8 cellular contexts compared by ENCODE assay signal in the genomic region with DNA sequence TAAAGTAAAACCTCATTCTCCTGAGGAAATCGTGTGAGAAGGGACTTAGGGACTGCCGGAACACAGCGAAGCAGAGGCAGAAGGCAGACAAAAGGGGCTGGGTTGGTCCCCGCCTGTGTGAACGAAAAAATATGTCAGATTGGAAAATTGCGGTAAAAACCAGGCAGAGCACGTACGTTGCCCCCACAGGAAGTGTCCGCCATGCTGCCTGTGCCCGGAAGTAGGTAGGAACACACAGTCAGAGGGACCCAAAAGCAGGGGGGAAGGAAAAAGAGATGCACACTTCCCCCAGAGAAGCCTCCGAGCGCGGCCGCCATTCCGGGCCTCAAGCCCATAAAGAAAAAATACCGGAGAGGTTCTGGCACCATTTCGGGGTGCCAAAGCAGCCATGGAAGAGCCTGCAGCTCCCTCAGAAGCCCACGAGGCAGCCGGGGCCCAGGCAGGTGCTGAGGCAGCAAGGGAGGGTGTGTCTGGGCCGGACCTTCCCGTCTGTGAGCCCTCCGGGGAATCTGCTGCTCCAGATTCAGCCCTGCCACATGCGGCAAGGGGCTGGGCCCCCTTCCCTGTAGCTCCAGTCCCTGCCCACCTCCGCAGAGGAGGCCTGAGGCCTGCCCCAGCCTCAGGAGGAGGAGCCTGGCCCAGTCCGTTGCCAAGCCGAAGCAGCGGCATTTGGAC. TPM values are rescaled to one million over a fixed set of nuclear protein-coding genes. Genes with fewer than 3 reads are reported as not detected.
DNase-seq lines count a peak whose midpoint lies in the region; ATAC-seq and TF ChIP-seq lines count a peak whose summit lies in the region.

TSS of gene MKRN3 (plus strand) at position 280 of the 675 bp plus-strand sequence. CDS start at position 389, 109 bp downstream.

- H3K36me3 Mint-ChIP-seq in T-helper 2 cell treated with Interferon-gamma antibody and Interleukin-4, amounts not matched to agents 5 μg/mL and 100 μg/mL, for 36 hours (ENCODE audit: low read depth) = no peaks in the 10 kb centered on the region
- H3K36me3 Mint-ChIP-seq in natural killer cell (peaks cover 7% of the 10 kb centered on the region), osteocyte (ENCODE audit: unreplicated experiment) (no peaks in the 10 kb centered on the region)

- intact Hi-C loops in natural killer cell (cut with micrococcal nuclease) = no loop called here

- DNase-seq in CD1c-positive myeloid dendritic cell (ENCODE audit: extremely low spot score) (peak; percentile 30), LHCN-M2 (ENCODE audit: low read depth) (peak; percentile 84), natural killer cell (peak; percentile 43), AG08395 (ENCODE audit: low spot score) (no peak), osteocyte (ENCODE audit: extremely low spot score, unreplicated experiment) (no peak)
- peak; percentile 7 for DNase-seq in T-helper 2 cell treated with Interferon-gamma antibody and Interleukin-4, amounts not matched to agents 5 μg/mL and 100 μg/mL, for 36 hours (ENCODE audit: low spot score)

- no peak for TF ChIP-seq CTCF in natural killer cell (IDR thresholded peaks at IDR 0.05)
- TF ChIP-seq CTCF in osteocyte (IDR thresholded peaks at IDR 0.05) = no peak

- H3K4me1 Mint-ChIP-seq in T-helper 2 cell treated with Interferon-gamma antibody and Interleukin-4, amounts not matched to agents 5 μg/mL and 100 μg/mL, for 36 hours (ENCODE audit: low read depth) = no peaks in the 10 kb centered on the region
- H3K4me1 Mint-ChIP-seq in natural killer cell = no peaks in the 10 kb centered on the region
- no peaks in the 10 kb centered on the region for H3K4me1 Mint-ChIP-seq in osteocyte (ENCODE audit: unreplicated experiment)

- H3K9me3 Mint-ChIP-seq in T-helper 2 cell treated with Interferon-gamma antibody and Interleukin-4, amounts not matched to agents 5 μg/mL and 100 μg/mL, for 36 hours = peaks cover 9% of the 10 kb centered on the region
- H3K9me3 Mint-ChIP-seq in natural killer cell = peaks cover 0 to 2% of the 10 kb centered on the region in 2 donors
- peaks cover 8% of the 10 kb centered on the region for H3K9me3 Mint-ChIP-seq in osteocyte (ENCODE audit: unreplicated experiment)

- H3K27ac Mint-ChIP-seq in T-helper 2 cell treated with Interferon-gamma antibody and Interleukin-4, amounts not matched to agents 5 μg/mL and 100 μg/mL, for 36 hours = peak within 1 kb of the TSS; percentile 81
- H3K27ac Mint-ChIP-seq in natural killer cell (peak within 1 kb of the TSS; percentile 65 to 85), osteocyte (ENCODE audit: unreplicated experiment) (no peak within 1 kb of the TSS)

- peak in 2 of 3 donors; percentile 84 for ATAC-seq in natural killer cell
- ATAC-seq in GM21390 (IDR thresholded peaks at IDR 0.05; ENCODE audit: unreplicated experiment) = no peak

- peak within 1 kb of the TSS; percentile 61 for H3K27ac ChIP-seq in cingulate gyrus (ENCODE audit: low read depth, low read length)

- peak within 1 kb of the TSS; percentile 65 for H3K4me3 Mint-ChIP-seq in T-helper 2 cell treated with Interferon-gamma antibody and Interleukin-4, amounts not matched to agents 5 μg/mL and 100 μg/mL, for 36 hours
- H3K4me3 Mint-ChIP-seq in natural killer cell = peak within 1 kb of the TSS; percentile 81
- no peak within 1 kb of the TSS for H3K4me3 Mint-ChIP-seq in osteocyte (ENCODE audit: unreplicated experiment)

- no peaks in the 10 kb centered on the region for H3K27me3 Mint-ChIP-seq in T-helper 2 cell treated with Interferon-gamma antibody and Interleukin-4, amounts not matched to agents 5 μg/mL and 100 μg/mL, for 36 hours (ENCODE audit: low read depth)
- peaks cover 0 to 3% of the 10 kb centered on the region in 2 donors for H3K27me3 Mint-ChIP-seq in natural killer cell (ENCODE audit: low read depth in 2 of 2)
- H3K27me3 Mint-ChIP-seq in osteocyte (ENCODE audit: unreplicated experiment) = no peaks in the 10 kb centered on the region

RNA-seq across cellular contexts. Expression of gene MKRN3, which starts in this region (rescaled TPM):
- total RNA-seq in LHCN-M2 (2014; rRNA removed) (5.2 and 6.5 TPM in 2 replicates), natural killer cell (1 to 10 TPM in 2 of 3 donors, under 1 TPM in 1; 0.30 to 4.7 (median 1.8) TPM), osteocyte (not detected in 2 replicates)
- 1.1 TPM for polyA plus RNA-seq in LHCN-M2 (2012)

Comparison
In these comparisons a context has a peak if more than half of its experiments do, and no peak if none do; other contexts are left out.
1. DNase-seq: peak in CD1c-positive myeloid dendritic cell (single experiment), LHCN-M2 (single experiment), T-helper 2 cell treated with Interferon-gamma antibody and Interleukin-4, amounts not matched to agents 5 μg/mL and 100 μg/mL, for 36 hours (single experiment) and natural killer cell (single experiment); none in AG08395 (single experiment) and osteocyte (single experiment).